ENCODE assay signal across 28 cellular contexts in genomic region chr4:101028886-101029285, GRCh38.
DNase-seq lines count a peak whose midpoint lies in the region; ATAC-seq and TF ChIP-seq lines count a peak whose summit lies in the region.
"Had no signal": no experiment of that assay in that cellular context is flagged by ENCODE, and none has a peak within 500 bp of the region (broad histone marks: within the 10 kb centered on the region; RNA-seq: fewer than 3 reads in every experiment).

No MANE protein-coding gene starts in this region.

- dilution Hi-C loops in mammary epithelial cell (cut with HindIII; ENCODE audit: low sequenced_read_pairs): no loop called here

- intact Hi-C loops in MCF 10A (cut with micrococcal nuclease) (no loop called here), mammary epithelial cell (cut with micrococcal nuclease) (no loop called here), dorsolateral prefrontal cortex (cut with DNase I) (loop anchor here in 1 of 2 donors (10.0 kb wide), 1 partner anchor 76 kb away; no protein-coding TSS in a partner anchor)

- no peaks in the 10 kb centered on the region for H3K27me3 Mint-ChIP-seq in MCF 10A (ENCODE audit: insufficient read depth, unreplicated experiment)
- H3K27me3 Mint-ChIP-seq: activated naive CD8-positive, alpha-beta T cell treated with anti-CD3 and anti-CD28 coated beads for 36 hours; naive B cell had no signal

- BruUV-seq in MCF 10A (replicated peaks; lab: Mats Ljungman, UMichigan) (no TSS peak), mammary epithelial cell (replicated peaks; lab: Mats Ljungman, UMichigan) (no TSS peak)

- H3K4me3 Mint-ChIP-seq in MCF 10A (ENCODE audit: unreplicated experiment): no peak overlapping the region
- H3K4me3 Mint-ChIP-seq: activated naive CD8-positive, alpha-beta T cell treated with anti-CD3 and anti-CD28 coated beads for 36 hours; CD8-positive, alpha-beta T cell; naive B cell; T-helper 1 cell treated with Interleukin-12 subunit alpha and Interleukin-12 subunit beta and Interleukin-4 antibody, amounts not matched to agents 30 μg/mL and 1 μg/mL, for 36 hours had no signal

- DNase-seq in MCF 10A (ENCODE audit: unreplicated experiment): no peak
- no peak for DNase-seq in mammary epithelial cell
- DNase-seq in dorsolateral prefrontal cortex: no peak
- DNase-seq in smooth muscle cell (lab: John Stamatoyannopoulos, UW; ENCODE audit: unreplicated experiment): no peak
- no peak for DNase-seq in SJCRH30
- no peak for DNase-seq in putamen (ENCODE audit: low spot score)
- DNase-seq: activated naive CD8-positive, alpha-beta T cell treated with anti-CD3 and anti-CD28 coated beads for 36 hours; activated T-cell treated with anti-CD3 and anti-CD28 coated beads for 4 hours; AML-193; CD8-positive, alpha-beta T cell; central memory CD4-positive, alpha-beta T cell; dermis blood vessel endothelial cell; DMS153; GM23248; KBM-7; left lung; MG63; naive B cell; NCI-H2081; NCI-H446 treated with DMSO at 0.1 percent for 48 hours; RPMI8226; stimulated activated CD4-positive, alpha-beta T cell treated with anti-CD3 and anti-CD28 coated beads, Interleukin-1b, Interleukin-23, amount 100 ng/mL, for 48 hours; tibial artery had no signal

- no peaks in the 10 kb centered on the region for H3F3A ChIP-seq in smooth muscle cell (ENCODE audit: low read depth)

- no peak overlapping the region for H3K4me3 ChIP-seq in mammary epithelial cell (replicated peaks in 1 of 3; ENCODE audit: insufficient read depth in 1 of 3, low read depth in 2 of 3, low read length in 3 of 3)
- no peak overlapping the region for H3K4me3 ChIP-seq in dorsolateral prefrontal cortex
- H3K4me3 ChIP-seq in smooth muscle cell: no peak overlapping the region
- no peak overlapping the region for H3K4me3 ChIP-seq in SJCRH30
- H3K4me3 ChIP-seq: ascending aorta, GM23248, left lung, MG63, skin epidermis, tibial artery had no signal

- POLR2A ChIA-PET in MCF 10A (lab: Yijun Ruan, JAX): interaction anchor here (0.6 to 1.3 kb wide), 4 partner anchors 9 to 319 kb away, joined by 3 to 4 read pairs (median 4); no protein-coding TSS in a partner anchor

- H3K4me2 ChIP-seq in mammary epithelial cell (ENCODE audit: insufficient read depth, low read depth, low read length): no peak overlapping the region
- peak overlapping the region; percentile 8 for H3K4me2 ChIP-seq in smooth muscle cell

- H3K9me3 Mint-ChIP-seq in MCF 10A (ENCODE audit: unreplicated experiment): no peaks in the 10 kb centered on the region
- H3K9me3 Mint-ChIP-seq: activated naive CD8-positive, alpha-beta T cell treated with anti-CD3 and anti-CD28 coated beads for 36 hours; CD8-positive, alpha-beta T cell; naive B cell; T-helper 1 cell treated with Interleukin-12 subunit alpha and Interleukin-12 subunit beta and Interleukin-4 antibody, amounts not matched to agents 30 μg/mL and 1 μg/mL, for 36 hours had no signal

- peak overlapping the region; percentile 44 for H3K27ac Mint-ChIP-seq in MCF 10A (ENCODE audit: low read depth, unreplicated experiment)
- H3K27ac Mint-ChIP-seq: activated naive CD8-positive, alpha-beta T cell treated with anti-CD3 and anti-CD28 coated beads for 36 hours; CD8-positive, alpha-beta T cell; T-helper 1 cell treated with Interleukin-12 subunit alpha and Interleukin-12 subunit beta and Interleukin-4 antibody, amounts not matched to agents 30 μg/mL and 1 μg/mL, for 36 hours had no signal

- peaks cover 39% of the 10 kb centered on the region for H3K36me3 Mint-ChIP-seq in MCF 10A (ENCODE audit: insufficient read depth, unreplicated experiment)

- no peak overlapping the region for H3K27ac ChIP-seq in mammary epithelial cell (ENCODE audit: insufficient read depth, low read depth, low read length)
- peak overlapping the region in 39 of 59 donors; percentile 3 to 70 (median 36) for H3K27ac ChIP-seq in dorsolateral prefrontal cortex
- no peak overlapping the region for H3K27ac ChIP-seq in smooth muscle cell (ENCODE audit: low read depth)
- no peak overlapping the region for H3K27ac ChIP-seq in SJCRH30
- H3K27ac ChIP-seq: ascending aorta, GM23248, left lung, tibial artery had no signal

- H3K4me1 ChIP-seq in mammary epithelial cell (ENCODE audit: insufficient read depth, low read length) (peaks cover 5% of the 10 kb centered on the region), smooth muscle cell (ENCODE audit: low read depth) (peaks cover 50% of the 10 kb centered on the region), SJCRH30 (peaks cover 25% of the 10 kb centered on the region)
- H3K4me1 ChIP-seq: ascending aorta, left lung had no signal

- H4K20me1 ChIP-seq in mammary epithelial cell (ENCODE audit: insufficient read depth, low read length) (no peaks in the 10 kb centered on the region), smooth muscle cell (ENCODE audit: low read depth) (no peaks in the 10 kb centered on the region)

- CTCF ChIA-PET in MCF 10A (lab: Yijun Ruan, JAX): no interaction called here
- CTCF ChIA-PET in mammary epithelial cell (lab: Charles Lee; ENCODE audit: low non-redundant PET): no interaction called here

- H3K4me1 Mint-ChIP-seq in MCF 10A (ENCODE audit: insufficient read depth, unreplicated experiment): peaks cover 5% of the 10 kb centered on the region
- H3K4me1 Mint-ChIP-seq: activated naive CD8-positive, alpha-beta T cell treated with anti-CD3 and anti-CD28 coated beads for 36 hours had no signal

- ATAC-seq in HG03066 (IDR thresholded peaks at IDR 0.05; ENCODE audit: low read depth, unreplicated experiment) (peak; percentile 67), GM18519 (IDR thresholded peaks at IDR 0.05; ENCODE audit: low FRiP score, unreplicated experiment) (no peak)
- ATAC-seq: CD8-positive, alpha-beta T cell; left lung had no signal

- H3K36me3 ChIP-seq in mammary epithelial cell (ENCODE audit: insufficient read depth, low read length) (peaks cover 9% of the 10 kb centered on the region), smooth muscle cell (ENCODE audit: low read depth) (no peaks in the 10 kb centered on the region), SJCRH30 (peaks cover 7% of the 10 kb centered on the region; the same call in 1 of the 2 replicates)
- H3K36me3 ChIP-seq: MG63 had no signal

- TF ChIP-seq CTCF in MCF 10A (IDR thresholded peaks at IDR 0.05; ENCODE audit: unreplicated experiment) (no peak), mammary epithelial cell (conservative IDR thresholded peaks at IDR 0.05 in 1 of 2, IDR thresholded peaks at IDR 0.05 in 1 of 2; ENCODE audit: extremely low read depth in 1 of 2, insufficient read depth in 1 of 2, low read depth in 1 of 2, low read length in 2 of 2) (no peak), dorsolateral prefrontal cortex (IDR thresholded peaks at IDR 0.05 in 54 of 56, conservative IDR thresholded peaks at IDR 0.05 in 2 of 56; ENCODE audit: low read depth in 1 of 56, partially characterized antibody in 56 of 56) (no peak), smooth muscle cell (IDR thresholded peaks at IDR 0.05; ENCODE audit: borderline replicate concordance, insufficient read depth, poor library complexity, severe bottlenecking) (no peak)

- no peak overlapping the region for H3K9ac ChIP-seq in mammary epithelial cell (ENCODE audit: insufficient read depth, low read length)
- no peak overlapping the region for H3K9ac ChIP-seq in smooth muscle cell (ENCODE audit: low read depth)
- H3K9ac ChIP-seq: GM23248 had no signal

- no peaks in the 10 kb centered on the region for H3K27me3 ChIP-seq in mammary epithelial cell (ENCODE audit: insufficient read depth, low read length)
- no peaks in the 10 kb centered on the region for H3K27me3 ChIP-seq in dorsolateral prefrontal cortex
- H3K27me3 ChIP-seq in smooth muscle cell (ENCODE audit: low read depth): no peaks in the 10 kb centered on the region
- H3K27me3 ChIP-seq in SJCRH30: no peaks in the 10 kb centered on the region
- H3K27me3 ChIP-seq: ascending aorta, left lung, MG63, tibial artery had no signal

- in situ Hi-C loops in mammary epithelial cell (cut with MboI; ENCODE audit: low sequenced_read_pairs in 2 of 2): no loop called here

- H3K79me2 ChIP-seq in mammary epithelial cell (ENCODE audit: insufficient read depth, low read length) (no peaks in the 10 kb centered on the region), smooth muscle cell (ENCODE audit: low read depth) (no peaks in the 10 kb centered on the region)

- H2AFZ ChIP-seq in mammary epithelial cell (ENCODE audit: low read depth, low read length): no peak overlapping the region
- H2AFZ ChIP-seq in smooth muscle cell (ENCODE audit: low read depth): no peak overlapping the region
- H2AFZ ChIP-seq: GM23248 had no signal

- no peaks in the 10 kb centered on the region for H3K9me3 ChIP-seq in mammary epithelial cell (replicated peaks; ENCODE audit: insufficient read depth, low read length)
- H3K9me3 ChIP-seq in smooth muscle cell (replicated peaks; ENCODE audit: low read depth): no peaks in the 10 kb centered on the region
- no peaks in the 10 kb centered on the region for H3K9me3 ChIP-seq in SJCRH30 (replicated peaks)
- H3K9me3 ChIP-seq: ascending aorta, left lung, MG63, tibial artery had no signal

Comparison
In these comparisons a context has a peak if more than half of its experiments do, and no peak if none do; other contexts are left out.
1. H3K27ac ChIP-seq: peak in dorsolateral prefrontal cortex (39 of 59); none in mammary epithelial cell (single experiment), smooth muscle cell (single experiment) and SJCRH30 (single experiment).